ENCODE assay signal across 1 cellular context in the genomic region with DNA sequence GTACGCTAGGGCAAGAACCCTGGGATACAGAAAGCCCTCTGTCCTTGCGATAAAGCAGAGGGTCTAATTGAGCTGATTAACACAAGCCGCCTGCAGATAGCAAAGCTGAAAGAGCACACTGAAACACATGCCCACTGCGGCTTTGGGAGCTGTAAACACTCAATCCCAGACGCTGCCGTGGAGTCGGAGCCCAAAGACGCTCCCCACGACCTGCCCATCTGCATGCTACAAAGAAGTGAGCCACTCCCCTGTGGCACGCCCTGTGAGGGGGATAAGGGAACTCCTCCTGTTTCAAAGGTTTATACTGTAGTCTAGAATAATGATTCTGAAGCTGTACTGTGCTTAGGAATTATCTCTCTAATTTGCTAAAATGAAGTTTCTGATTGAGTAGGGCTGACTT.
TF ChIP-seq lines count a peak whose summit lies in the region.

No MANE protein-coding gene starts in this region.

TF ChIP-seq in GM23338, 12 proteins besides CTCF, POLR2A, EP300 and RAD21 (continued from another document):
- TF ChIP-seq, protein P1, sequence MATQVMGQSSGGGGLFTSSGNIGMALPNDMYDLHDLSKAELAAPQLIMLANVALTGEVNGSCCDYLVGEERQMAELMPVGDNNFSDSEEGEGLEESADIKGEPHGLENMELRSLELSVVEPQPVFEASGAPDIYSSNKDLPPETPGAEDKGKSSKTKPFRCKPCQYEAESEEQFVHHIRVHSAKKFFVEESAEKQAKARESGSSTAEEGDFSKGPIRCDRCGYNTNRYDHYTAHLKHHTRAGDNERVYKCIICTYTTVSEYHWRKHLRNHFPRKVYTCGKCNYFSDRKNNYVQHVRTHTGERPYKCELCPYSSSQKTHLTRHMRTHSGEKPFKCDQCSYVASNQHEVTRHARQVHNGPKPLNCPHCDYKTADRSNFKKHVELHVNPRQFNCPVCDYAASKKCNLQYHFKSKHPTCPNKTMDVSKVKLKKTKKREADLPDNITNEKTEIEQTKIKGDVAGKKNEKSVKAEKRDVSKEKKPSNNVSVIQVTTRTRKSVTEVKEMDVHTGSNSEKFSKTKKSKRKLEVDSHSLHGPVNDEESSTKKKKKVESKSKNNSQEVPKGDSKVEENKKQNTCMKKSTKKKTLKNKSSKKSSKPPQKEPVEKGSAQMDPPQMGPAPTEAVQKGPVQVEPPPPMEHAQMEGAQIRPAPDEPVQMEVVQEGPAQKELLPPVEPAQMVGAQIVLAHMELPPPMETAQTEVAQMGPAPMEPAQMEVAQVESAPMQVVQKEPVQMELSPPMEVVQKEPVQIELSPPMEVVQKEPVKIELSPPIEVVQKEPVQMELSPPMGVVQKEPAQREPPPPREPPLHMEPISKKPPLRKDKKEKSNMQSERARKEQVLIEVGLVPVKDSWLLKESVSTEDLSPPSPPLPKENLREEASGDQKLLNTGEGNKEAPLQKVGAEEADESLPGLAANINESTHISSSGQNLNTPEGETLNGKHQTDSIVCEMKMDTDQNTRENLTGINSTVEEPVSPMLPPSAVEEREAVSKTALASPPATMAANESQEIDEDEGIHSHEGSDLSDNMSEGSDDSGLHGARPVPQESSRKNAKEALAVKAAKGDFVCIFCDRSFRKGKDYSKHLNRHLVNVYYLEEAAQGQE (IDR thresholded peaks at IDR 0.05; ENCODE audit: unreplicated experiment) = no peak
- TF ChIP-seq JUNB (IDR thresholded peaks at IDR 0.05; ENCODE audit: unreplicated experiment) = no peak
